Comparison of ENCODE assay signal across 8 cellular contexts in genomic region chr2:202033317-202034248, GRCh38. TPM values are rescaled to one million over a fixed set of nuclear protein-coding genes. Genes with fewer than 3 reads are reported as not detected.
DNase-seq lines count a peak whose midpoint lies in the region; ATAC-seq and TF ChIP-seq lines count a peak whose summit lies in the region.

Gene FZD7 (plus strand): TSS chr2:202033855. CDS start chr2:202034648, 793 bp downstream.

- no peaks in the 10 kb centered on the region for H3K36me3 Mint-ChIP-seq in activated naive CD4-positive, alpha-beta T cell treated with anti-CD3 and anti-CD28 coated beads, Interleukin-2, amount 10 ng/mL, durations not matched to agents 7 days and 5 days

- H3K27me3 ChIP-seq in DOHH2 (ENCODE audit: control insufficient read depth, low read length): peaks cover 62% of the 10 kb centered on the region

- CTCF ChIA-PET in activated naive CD4-positive, alpha-beta T cell treated with anti-CD3 and anti-CD28 coated beads, Interleukin-2, amount 10 ng/mL, durations not matched to agents 7 days and 5 days (lab: Charles Lee): no interaction called here

- peaks cover 11% of the 10 kb centered on the region for H3K4me1 ChIP-seq in DOHH2 (ENCODE audit: control insufficient read depth, low read length)

- H3K9me3 Mint-ChIP-seq in activated naive CD4-positive, alpha-beta T cell treated with anti-CD3 and anti-CD28 coated beads, Interleukin-2, amount 10 ng/mL, durations not matched to agents 7 days and 5 days: no peaks in the 10 kb centered on the region

- peak; percentile 87 for ATAC-seq in GM21576 (IDR thresholded peaks at IDR 0.05; ENCODE audit: unreplicated experiment)

- peak; percentile 50 for TF ChIP-seq CTCF in DOHH2 (IDR thresholded peaks at IDR 0.05; ENCODE audit: low read depth, low read length, poor library complexity, severe bottlenecking)

- peak within 1 kb of the TSS; percentile 75 for H3K4me3 ChIP-seq in DOHH2 (ENCODE audit: low read length)

- peaks cover 45% of the 10 kb centered on the region for H3K27me3 Mint-ChIP-seq in activated naive CD4-positive, alpha-beta T cell treated with anti-CD3 and anti-CD28 coated beads, Interleukin-2, amount 10 ng/mL, durations not matched to agents 7 days and 5 days

- TF ChIP-seq EP300 in Ishikawa (IDR thresholded peaks at IDR 0.05; ENCODE audit: borderline replicate concordance): no peak; the same call in 1 of the 2 replicates

- peak within 1 kb of the TSS; percentile 87 for H3K4me2 ChIP-seq in DOHH2 (ENCODE audit: low read length)

- no peaks in the 10 kb centered on the region for H3F3A ChIP-seq in DOHH2 (ENCODE audit: control insufficient read depth, insufficient read depth)

- H3K9me2 ChIP-seq in DOHH2 (replicated peaks; ENCODE audit: control insufficient read depth, low read length): no peaks in the 10 kb centered on the region

- TF ChIP-seq RAD21 in Ishikawa (IDR thresholded peaks at IDR 0.05; ENCODE audit: low read depth): no peak

- H3K36me3 ChIP-seq in DOHH2 (ENCODE audit: control insufficient read depth, low read length): no peaks in the 10 kb centered on the region

- peak within 1 kb of the TSS; percentile 82 for H3K4me3 Mint-ChIP-seq in activated naive CD4-positive, alpha-beta T cell treated with anti-CD3 and anti-CD28 coated beads, Interleukin-2, amount 10 ng/mL, durations not matched to agents 7 days and 5 days

- no peaks in the 10 kb centered on the region for H3K9me3 ChIP-seq in DOHH2 (ENCODE audit: control insufficient read depth, insufficient read depth, low read length)

- in situ Hi-C loops in SK-MEL-5 (cut with HindIII; ENCODE audit: low pct_unique_long_range_greater_than_20kb, low sequenced_read_pairs): no loop called here

- H4K20me1 ChIP-seq in DOHH2 (ENCODE audit: control insufficient read depth, insufficient read depth, low read depth, low read length): no peaks in the 10 kb centered on the region

- no peak within 1 kb of the TSS for H3K27ac ChIP-seq in DOHH2 (ENCODE audit: low read depth, low read length)

- DNase-seq in SK-MEL-5 (ENCODE audit: low read depth, low spot score) (peak; percentile 85), germinal center (ENCODE audit: low spot score) (peak; percentile 93), nucleus accumbens (lab: John Stamatoyannopoulos, UW) (peak in 52 of 56 donors; percentile 23 to 88 (median 73)), superior temporal gyrus (ENCODE audit: extremely low spot score) (peak; percentile 71)
- DNase-seq in activated naive CD4-positive, alpha-beta T cell treated with anti-CD3 and anti-CD28 coated beads, Interleukin-2, amount 10 ng/mL, durations not matched to agents 7 days and 5 days: peak; percentile 90

- no peaks in the 10 kb centered on the region for H3K79me2 ChIP-seq in DOHH2 (ENCODE audit: control insufficient read depth, low read length)

- H3K27ac Mint-ChIP-seq in activated naive CD4-positive, alpha-beta T cell treated with anti-CD3 and anti-CD28 coated beads, Interleukin-2, amount 10 ng/mL, durations not matched to agents 7 days and 5 days: peak within 1 kb of the TSS; percentile 54

- H3K4me1 Mint-ChIP-seq in activated naive CD4-positive, alpha-beta T cell treated with anti-CD3 and anti-CD28 coated beads, Interleukin-2, amount 10 ng/mL, durations not matched to agents 7 days and 5 days: peaks cover 17% of the 10 kb centered on the region

TF ChIP-seq in Ishikawa, 13 proteins besides CTCF, POLR2A, EP300 and RAD21:
- TF ChIP-seq FOXM1 (IDR thresholded peaks at IDR 0.05; ENCODE audit: borderline replicate concordance, low read depth) (no peak), MAX (IDR thresholded peaks at IDR 0.05) (peak; percentile 55), YY1 (IDR thresholded peaks at IDR 0.05; ENCODE audit: low read depth) (0 out of 2 replicates have a peak, but pooled peaks have one; percentile 43), TEAD4 (IDR thresholded peaks at IDR 0.05) (peak; percentile 65), TCF12 (IDR thresholded peaks at IDR 0.05; ENCODE audit: low read depth) (no peak), ZBTB7A (IDR thresholded peaks at IDR 0.05; ENCODE audit: low read depth) (peak; percentile 76; the same call in 1 of the 2 replicates), EGR1 (IDR thresholded peaks at IDR 0.05) (peak; percentile 42; the same call in 1 of the 2 replicates), NFIC (IDR thresholded peaks at IDR 0.05) (no peak; the same call in 1 of the 2 replicates), CREB1 (IDR thresholded peaks at IDR 0.05; ENCODE audit: low read depth) (no peak)

RNA-seq across cellular contexts. Expression of gene FZD7, which starts in this region (rescaled TPM):
- total RNA-seq in SK-MEL-5 (2014; rRNA removed; shearing (Covaris generic)): 12.7 and 13.2 TPM in 2 replicates
- 12.8 and 17.7 TPM in 2 replicates for polyA plus RNA-seq in SK-MEL-5 (2015; cell fraction: cytosol; rRNA removed)
- polyA plus RNA-seq in SK-MEL-5 (2015; cell fraction: nucleus; rRNA removed): 5.6 and 7.5 TPM in 2 replicates
